In genomic region chr20:17014217-17014616, GRCh38 we compare ENCODE assay signal across 1 cellular context.
TF ChIP-seq lines count a peak whose summit lies in the region.

No MANE protein-coding gene starts in this region.

TF ChIP-seq in H1, 55 proteins besides CTCF, POLR2A, EP300 and RAD21 (continued from another document):
- TF ChIP-seq, protein P1, sequence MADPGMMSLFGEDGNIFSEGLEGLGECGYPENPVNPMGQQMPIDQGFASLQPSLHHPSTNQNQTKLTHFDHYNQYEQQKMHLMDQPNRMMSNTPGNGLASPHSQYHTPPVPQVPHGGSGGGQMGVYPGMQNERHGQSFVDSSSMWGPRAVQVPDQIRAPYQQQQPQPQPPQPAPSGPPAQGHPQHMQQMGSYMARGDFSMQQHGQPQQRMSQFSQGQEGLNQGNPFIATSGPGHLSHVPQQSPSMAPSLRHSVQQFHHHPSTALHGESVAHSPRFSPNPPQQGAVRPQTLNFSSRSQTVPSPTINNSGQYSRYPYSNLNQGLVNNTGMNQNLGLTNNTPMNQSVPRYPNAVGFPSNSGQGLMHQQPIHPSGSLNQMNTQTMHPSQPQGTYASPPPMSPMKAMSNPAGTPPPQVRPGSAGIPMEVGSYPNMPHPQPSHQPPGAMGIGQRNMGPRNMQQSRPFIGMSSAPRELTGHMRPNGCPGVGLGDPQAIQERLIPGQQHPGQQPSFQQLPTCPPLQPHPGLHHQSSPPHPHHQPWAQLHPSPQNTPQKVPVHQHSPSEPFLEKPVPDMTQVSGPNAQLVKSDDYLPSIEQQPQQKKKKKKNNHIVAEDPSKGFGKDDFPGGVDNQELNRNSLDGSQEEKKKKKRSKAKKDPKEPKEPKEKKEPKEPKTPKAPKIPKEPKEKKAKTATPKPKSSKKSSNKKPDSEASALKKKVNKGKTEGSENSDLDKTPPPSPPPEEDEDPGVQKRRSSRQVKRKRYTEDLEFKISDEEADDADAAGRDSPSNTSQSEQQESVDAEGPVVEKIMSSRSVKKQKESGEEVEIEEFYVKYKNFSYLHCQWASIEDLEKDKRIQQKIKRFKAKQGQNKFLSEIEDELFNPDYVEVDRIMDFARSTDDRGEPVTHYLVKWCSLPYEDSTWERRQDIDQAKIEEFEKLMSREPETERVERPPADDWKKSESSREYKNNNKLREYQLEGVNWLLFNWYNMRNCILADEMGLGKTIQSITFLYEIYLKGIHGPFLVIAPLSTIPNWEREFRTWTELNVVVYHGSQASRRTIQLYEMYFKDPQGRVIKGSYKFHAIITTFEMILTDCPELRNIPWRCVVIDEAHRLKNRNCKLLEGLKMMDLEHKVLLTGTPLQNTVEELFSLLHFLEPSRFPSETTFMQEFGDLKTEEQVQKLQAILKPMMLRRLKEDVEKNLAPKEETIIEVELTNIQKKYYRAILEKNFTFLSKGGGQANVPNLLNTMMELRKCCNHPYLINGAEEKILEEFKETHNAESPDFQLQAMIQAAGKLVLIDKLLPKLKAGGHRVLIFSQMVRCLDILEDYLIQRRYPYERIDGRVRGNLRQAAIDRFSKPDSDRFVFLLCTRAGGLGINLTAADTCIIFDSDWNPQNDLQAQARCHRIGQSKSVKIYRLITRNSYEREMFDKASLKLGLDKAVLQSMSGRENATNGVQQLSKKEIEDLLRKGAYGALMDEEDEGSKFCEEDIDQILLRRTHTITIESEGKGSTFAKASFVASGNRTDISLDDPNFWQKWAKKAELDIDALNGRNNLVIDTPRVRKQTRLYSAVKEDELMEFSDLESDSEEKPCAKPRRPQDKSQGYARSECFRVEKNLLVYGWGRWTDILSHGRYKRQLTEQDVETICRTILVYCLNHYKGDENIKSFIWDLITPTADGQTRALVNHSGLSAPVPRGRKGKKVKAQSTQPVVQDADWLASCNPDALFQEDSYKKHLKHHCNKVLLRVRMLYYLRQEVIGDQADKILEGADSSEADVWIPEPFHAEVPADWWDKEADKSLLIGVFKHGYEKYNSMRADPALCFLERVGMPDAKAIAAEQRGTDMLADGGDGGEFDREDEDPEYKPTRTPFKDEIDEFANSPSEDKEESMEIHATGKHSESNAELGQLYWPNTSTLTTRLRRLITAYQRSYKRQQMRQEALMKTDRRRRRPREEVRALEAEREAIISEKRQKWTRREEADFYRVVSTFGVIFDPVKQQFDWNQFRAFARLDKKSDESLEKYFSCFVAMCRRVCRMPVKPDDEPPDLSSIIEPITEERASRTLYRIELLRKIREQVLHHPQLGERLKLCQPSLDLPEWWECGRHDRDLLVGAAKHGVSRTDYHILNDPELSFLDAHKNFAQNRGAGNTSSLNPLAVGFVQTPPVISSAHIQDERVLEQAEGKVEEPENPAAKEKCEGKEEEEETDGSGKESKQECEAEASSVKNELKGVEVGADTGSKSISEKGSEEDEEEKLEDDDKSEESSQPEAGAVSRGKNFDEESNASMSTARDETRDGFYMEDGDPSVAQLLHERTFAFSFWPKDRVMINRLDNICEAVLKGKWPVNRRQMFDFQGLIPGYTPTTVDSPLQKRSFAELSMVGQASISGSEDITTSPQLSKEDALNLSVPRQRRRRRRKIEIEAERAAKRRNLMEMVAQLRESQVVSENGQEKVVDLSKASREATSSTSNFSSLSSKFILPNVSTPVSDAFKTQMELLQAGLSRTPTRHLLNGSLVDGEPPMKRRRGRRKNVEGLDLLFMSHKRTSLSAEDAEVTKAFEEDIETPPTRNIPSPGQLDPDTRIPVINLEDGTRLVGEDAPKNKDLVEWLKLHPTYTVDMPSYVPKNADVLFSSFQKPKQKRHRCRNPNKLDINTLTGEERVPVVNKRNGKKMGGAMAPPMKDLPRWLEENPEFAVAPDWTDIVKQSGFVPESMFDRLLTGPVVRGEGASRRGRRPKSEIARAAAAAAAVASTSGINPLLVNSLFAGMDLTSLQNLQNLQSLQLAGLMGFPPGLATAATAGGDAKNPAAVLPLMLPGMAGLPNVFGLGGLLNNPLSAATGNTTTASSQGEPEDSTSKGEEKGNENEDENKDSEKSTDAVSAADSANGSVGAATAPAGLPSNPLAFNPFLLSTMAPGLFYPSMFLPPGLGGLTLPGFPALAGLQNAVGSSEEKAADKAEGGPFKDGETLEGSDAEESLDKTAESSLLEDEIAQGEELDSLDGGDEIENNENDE (IDR thresholded peaks at IDR 0.05; ENCODE audit: insufficient replicate concordance, low read length): no peak
- TF ChIP-seq JUND (IDR thresholded peaks at IDR 0.05; ENCODE audit: low read length): no peak
- TF ChIP-seq, protein P2, sequence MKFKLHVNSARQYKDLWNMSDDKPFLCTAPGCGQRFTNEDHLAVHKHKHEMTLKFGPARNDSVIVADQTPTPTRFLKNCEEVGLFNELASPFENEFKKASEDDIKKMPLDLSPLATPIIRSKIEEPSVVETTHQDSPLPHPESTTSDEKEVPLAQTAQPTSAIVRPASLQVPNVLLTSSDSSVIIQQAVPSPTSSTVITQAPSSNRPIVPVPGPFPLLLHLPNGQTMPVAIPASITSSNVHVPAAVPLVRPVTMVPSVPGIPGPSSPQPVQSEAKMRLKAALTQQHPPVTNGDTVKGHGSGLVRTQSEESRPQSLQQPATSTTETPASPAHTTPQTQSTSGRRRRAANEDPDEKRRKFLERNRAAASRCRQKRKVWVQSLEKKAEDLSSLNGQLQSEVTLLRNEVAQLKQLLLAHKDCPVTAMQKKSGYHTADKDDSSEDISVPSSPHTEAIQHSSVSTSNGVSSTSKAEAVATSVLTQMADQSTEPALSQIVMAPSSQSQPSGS (IDR thresholded peaks at IDR 0.05; ENCODE audit: low read length): no peak
- TF ChIP-seq KDM5A (IDR thresholded peaks at IDR 0.05; ENCODE audit: low read length): no peak
- TF ChIP-seq HDAC6 (IDR thresholded peaks at IDR 0.05; ENCODE audit: low read depth, low read length): no peak
- TF ChIP-seq NRF1 (IDR thresholded peaks at IDR 0.05; ENCODE audit: low read depth, low read length): no peak
- no peak for TF ChIP-seq EGR1 (IDR thresholded peaks at IDR 0.05; ENCODE audit: borderline replicate concordance, low read depth, low read length)
- no peak for TF ChIP-seq SUZ12 (IDR thresholded peaks at IDR 0.05; ENCODE audit: low read length)
TF ChIP-seq in H1: peak in this region for 0.
